In the genomic region with DNA sequence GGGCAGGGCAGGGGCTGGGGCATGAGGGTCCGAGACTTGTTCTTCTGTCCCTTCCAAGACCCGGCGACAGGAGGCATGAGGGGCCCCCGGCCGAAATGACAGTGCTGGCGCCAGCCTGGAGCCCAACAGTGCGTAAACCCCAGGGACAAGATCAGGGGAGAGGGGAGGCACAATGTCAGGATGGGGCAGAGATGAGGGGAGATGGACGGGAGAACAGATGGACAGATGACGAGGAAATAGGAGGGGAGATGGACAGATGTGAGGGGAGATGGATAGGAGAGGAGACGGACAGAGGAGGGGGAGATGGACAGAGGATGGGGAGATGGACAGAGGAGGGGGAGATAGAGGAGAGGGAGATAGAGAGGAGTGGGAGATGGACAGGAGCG, we compare ENCODE assay signal across 8 cellular contexts. TPM values are rescaled to one million over a fixed set of nuclear protein-coding genes. Genes with fewer than 3 reads are reported as not detected.
DNase-seq lines count a peak whose midpoint lies in the region; ATAC-seq and TF ChIP-seq lines count a peak whose summit lies in the region.

No MANE protein-coding gene starts in this region.

- peak overlapping the region; percentile 60 to 83 for H3K27ac ChIP-seq in testis

- H3K4me3 Mint-ChIP-seq in T-helper 1 cell treated with Interleukin-12 subunit alpha and Interleukin-12 subunit beta and Interleukin-4 antibody, amounts not matched to agents 30 μg/mL and 1 μg/mL, for 36 hours = peak overlapping the region; percentile 99
- peak overlapping the region; percentile 94 for H3K4me3 Mint-ChIP-seq in activated naive CD8-positive, alpha-beta T cell

- no peak for DNase-seq in T-helper 1 cell
- DNase-seq in kidney epithelial cell (ENCODE audit: low read depth) = no peak
- DNase-seq in testis = no peak
- no peak for DNase-seq in NCI-H524 (lab: John Stamatoyannopoulos, UW)

- TF ChIP-seq CTCF in kidney epithelial cell (IDR thresholded peaks at IDR 0.05; ENCODE audit: insufficient read depth, low read length, poor library complexity, severe bottlenecking) = no peak
- TF ChIP-seq CTCF in testis (IDR thresholded peaks at IDR 0.05) = no peak

- no peaks in the 10 kb centered on the region for H3K9me3 ChIP-seq in testis

- ATAC-seq in HG02852 (IDR thresholded peaks at IDR 0.05; ENCODE audit: unreplicated experiment) (no peak), HG02870 (IDR thresholded peaks at IDR 0.05; ENCODE audit: unreplicated experiment) (no peak)

- peak overlapping the region; percentile 51 for H3K4me3 ChIP-seq in kidney epithelial cell (ENCODE audit: low read depth, low read length)
- H3K4me3 ChIP-seq in testis = peak overlapping the region; percentile 47 to 63

- H3K27ac Mint-ChIP-seq in T-helper 1 cell treated with Interleukin-12 subunit alpha and Interleukin-12 subunit beta and Interleukin-4 antibody, amounts not matched to agents 30 μg/mL and 1 μg/mL, for 36 hours = peak overlapping the region; percentile 95
- H3K27ac Mint-ChIP-seq in activated naive CD8-positive, alpha-beta T cell = peak overlapping the region; percentile 86

- H3K27me3 ChIP-seq in kidney epithelial cell (ENCODE audit: control insufficient read depth, insufficient read depth, low read length) (no peaks in the 10 kb centered on the region), testis (no peaks in the 10 kb centered on the region)

- no peaks in the 10 kb centered on the region for H3K27me3 Mint-ChIP-seq in T-helper 1 cell treated with Interleukin-12 subunit alpha and Interleukin-12 subunit beta and Interleukin-4 antibody, amounts not matched to agents 30 μg/mL and 1 μg/mL, for 36 hours (ENCODE audit: low read depth)
- H3K27me3 Mint-ChIP-seq in activated naive CD8-positive, alpha-beta T cell = no peaks in the 10 kb centered on the region

- TF ChIP-seq POLR2A in testis (IDR thresholded peaks at IDR 0.05) = no peak

- intact Hi-C loops in testis (cut with DNase I; ENCODE audit: low total_unique reads) = no loop called here

- no peaks in the 10 kb centered on the region for H3K9me3 Mint-ChIP-seq in T-helper 1 cell treated with Interleukin-12 subunit alpha and Interleukin-12 subunit beta and Interleukin-4 antibody, amounts not matched to agents 30 μg/mL and 1 μg/mL, for 36 hours
- no peaks in the 10 kb centered on the region for H3K9me3 Mint-ChIP-seq in activated naive CD8-positive, alpha-beta T cell (ENCODE audit: low read depth)

- WGBS in testis, 2 donors = 26 to 35% methylated on average over 11 of the region's 11 CpGs

- peaks cover 40% of the 10 kb centered on the region for H3K4me1 Mint-ChIP-seq in T-helper 1 cell treated with Interleukin-12 subunit alpha and Interleukin-12 subunit beta and Interleukin-4 antibody, amounts not matched to agents 30 μg/mL and 1 μg/mL, for 36 hours (ENCODE audit: low read depth)
- peaks cover 52% of the 10 kb centered on the region for H3K4me1 Mint-ChIP-seq in activated naive CD8-positive, alpha-beta T cell (ENCODE audit: low read depth)

- peaks cover 8% of the 10 kb centered on the region for H3K4me1 ChIP-seq in testis

- no peaks in the 10 kb centered on the region for H3K36me3 ChIP-seq in kidney epithelial cell (ENCODE audit: control insufficient read depth, insufficient read depth, low read length)
- H3K36me3 ChIP-seq in testis (ENCODE audit: low read depth, missing control alignments) = no peaks in the 10 kb centered on the region

- peaks cover 15% of the 10 kb centered on the region for H3K36me3 Mint-ChIP-seq in T-helper 1 cell treated with Interleukin-12 subunit alpha and Interleukin-12 subunit beta and Interleukin-4 antibody, amounts not matched to agents 30 μg/mL and 1 μg/mL, for 36 hours (ENCODE audit: low read depth)
- H3K36me3 Mint-ChIP-seq in activated naive CD8-positive, alpha-beta T cell = peaks cover 3% of the 10 kb centered on the region

RNA-seq across cellular contexts. Expression of a gene that starts 0.5 kb away (rescaled TPM):
- total RNA-seq in kidney epithelial cell (2.3 and 3.0 TPM in 2 replicates), testis (1 to 10 TPM; 3.0 to 4.6 TPM)
- polyA plus RNA-seq in testis (ENCODE audit: insufficient read depth, low read depth, low replicate concordance) = 7.1 TPM

RNA-seq across cellular contexts. Expression of a gene that starts 12.9 kb away (rescaled TPM):
- total RNA-seq in kidney epithelial cell (2,967 and 3,596 TPM in 2 replicates), testis (1,000 to 10,000 TPM; 1,063 to 1,721 TPM)
- polyA plus RNA-seq in testis (ENCODE audit: insufficient read depth, low read depth, low replicate concordance) = 1,193 TPM

RNA-seq across cellular contexts. Expression of a gene that starts 21.5 kb away (rescaled TPM):
- 21.8 and 32.9 TPM in 2 replicates for total RNA-seq in kidney epithelial cell
- total RNA-seq in testis = 10 to 100 TPM; 22.4 to 24.7 TPM
- 8.5 TPM for polyA plus RNA-seq in testis (ENCODE audit: insufficient read depth, low read depth, low replicate concordance)

RNA-seq across cellular contexts. Expression of a gene that starts 21.7 kb away (rescaled TPM):
- total RNA-seq in kidney epithelial cell (3,617 and 3,738 TPM in 2 replicates), testis (1,000 to 10,000 TPM; 1,958 to 3,437 TPM)
- 2,108 TPM for polyA plus RNA-seq in testis (ENCODE audit: insufficient read depth, low read depth, low replicate concordance)

RNA-seq across cellular contexts. Expression of a gene that starts 22.9 kb away (rescaled TPM):
- total RNA-seq in kidney epithelial cell (101 and 108 TPM in 2 replicates), testis (10 to 100 TPM; 45.9 to 49.6 TPM)
- 55.3 TPM for polyA plus RNA-seq in testis (ENCODE audit: insufficient read depth, low read depth, low replicate concordance)
